ENCODE assay signal across 16 cellular contexts in the genomic region with DNA sequence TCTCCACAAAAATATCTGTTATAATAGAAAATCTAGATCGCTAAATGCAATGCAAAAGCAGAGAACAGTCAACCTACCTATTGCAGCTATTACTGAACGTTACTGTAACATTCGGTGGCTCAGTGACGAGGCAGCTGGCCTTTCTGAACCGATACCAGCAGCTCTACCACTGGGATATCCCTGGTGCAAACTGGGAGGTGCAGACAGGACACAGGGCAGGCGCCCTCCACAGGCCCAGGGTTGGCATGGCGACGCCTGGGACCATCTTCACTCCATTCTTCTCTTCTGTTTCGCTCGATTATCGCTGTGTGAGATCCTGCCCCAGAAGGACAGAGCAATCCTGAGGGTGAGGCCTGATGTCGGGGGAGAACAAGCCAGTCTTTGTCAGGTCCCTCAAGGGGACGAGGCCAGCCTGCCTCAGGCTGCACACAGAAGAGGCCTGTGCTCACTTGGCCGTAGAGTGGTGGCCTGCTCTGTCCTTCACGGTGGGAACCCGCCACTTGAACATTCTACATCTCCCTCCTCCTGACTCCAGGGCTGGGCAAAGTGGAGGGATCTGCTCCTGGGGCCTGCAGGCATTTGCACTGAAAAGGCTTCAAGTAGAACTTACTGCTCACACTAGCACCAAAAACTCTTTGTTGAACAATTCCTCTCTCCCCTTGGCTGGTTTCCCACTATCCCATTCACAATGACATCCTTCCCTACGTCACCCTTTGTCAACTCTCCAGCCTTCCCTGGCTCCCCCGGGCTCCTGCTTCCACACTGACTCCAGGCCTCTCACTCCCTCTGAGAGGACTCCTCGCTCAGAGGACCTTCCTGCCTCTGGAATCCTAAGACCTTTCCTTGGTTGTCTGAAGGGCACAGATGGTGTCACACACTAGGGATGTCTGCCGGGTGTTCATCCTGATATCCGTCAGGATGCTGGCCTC. TPM values are rescaled to one million over a fixed set of nuclear protein-coding genes. Genes with fewer than 3 reads are reported as not detected.
DNase-seq lines count a peak whose midpoint lies in the region; ATAC-seq and TF ChIP-seq lines count a peak whose summit lies in the region.
"Had no signal": no experiment of that assay in that cellular context is flagged by ENCODE, and none has a peak within 500 bp of the region (broad histone marks: within the 10 kb centered on the region; RNA-seq: fewer than 3 reads in every experiment).

No MANE protein-coding gene starts in this region.

- in situ Hi-C loops in GM13976 (cut with MboI; ENCODE audit: low sequenced_read_pairs, unreplicated experiment), result no loop called here

- intact Hi-C loops in left ventricle myocardium superior (cut with micrococcal nuclease), result no loop called here

- H3K36me3 ChIP-seq in GM06990 (ENCODE audit: control insufficient read depth, insufficient read depth, low read length), result no peaks in the 10 kb centered on the region

- DNase-seq in GM06990 (ENCODE audit: extremely low read depth, insufficient read length) (no peak), anterior cingulate cortex (lab: John Stamatoyannopoulos, UW) (peak in 40 of 58 donors; percentile 31 to 88 (median 70)), left ventricle myocardium superior (peak; percentile 58), nucleus accumbens (lab: John Stamatoyannopoulos, UW) (peak in 50 of 56 donors; percentile 30 to 92 (median 70)), GM10266 (ENCODE audit: extremely low spot score) (no peak), GM13976 (ENCODE audit: low spot score) (no peak), SW 1271 (lab: John Stamatoyannopoulos, UW) (no peak)
- DNase-seq: activated CD4-positive, alpha-beta T cell treated with anti-CD3 and anti-CD28 coated beads, Interleukin-2, amount 10 ng/mL, durations not matched to agents 24 days and 14 days; activated T-cell treated with anti-CD3 and anti-CD28 coated beads, Interleukin-2, amount 50 U/mL, for 24 hours; DMS53; NCI-H1436 had no signal

- peak; percentile 64 for ATAC-seq in left ventricle myocardium superior
- ATAC-seq in GM18907 (IDR thresholded peaks at IDR 0.05; ENCODE audit: unreplicated experiment), result no peak
- ATAC-seq: mucosa of descending colon, psoas muscle had no signal

- no peak overlapping the region for H3K4me3 ChIP-seq in GM06990 (replicated peaks; ENCODE audit: low read depth, low read length)
- H3K4me3 ChIP-seq: mucosa of descending colon, psoas muscle, upper lobe of left lung had no signal

- TF ChIP-seq CTCF in GM06990 (IDR thresholded peaks at IDR 0.05; ENCODE audit: insufficient read depth, low read length, poor library complexity, severe bottlenecking) (peak; percentile 5), GM10266 (IDR thresholded peaks at IDR 0.05; ENCODE audit: control insufficient read depth, insufficient read depth, low read depth, missing control alignments) (no peak), GM13976 (IDR thresholded peaks at IDR 0.05; ENCODE audit: borderline replicate concordance, control extremely low read depth, extremely low read depth, insufficient read depth, missing control alignments) (no peak)

- H3K27me3 ChIP-seq in GM06990 (replicated peaks; ENCODE audit: control insufficient read depth, insufficient read depth, low read length), result peaks cover 4% of the 10 kb centered on the region
- H3K27me3 ChIP-seq: upper lobe of left lung had no signal

RNA-seq across cellular contexts. Expression of gene CYRIA, which starts 49.7 kb away (rescaled TPM):
- 4.6 TPM for total RNA-seq in left ventricle myocardium superior
- total RNA-seq: NCI-H460 had no signal

Comparison
In these comparisons a context has a peak if more than half of its experiments do, and no peak if none do; other contexts are left out.
1. DNase-seq: peak in anterior cingulate cortex (40 of 58), left ventricle myocardium superior (single experiment) and nucleus accumbens (50 of 56); none in GM06990 (single experiment), GM10266 (single experiment), GM13976 (single experiment) and SW 1271 (0 of 2).